Comparison of ENCODE assay signal across 15 cellular contexts in genomic region chr3:73813291-73813977, GRCh38.
A peak's percentile ranks its signal among the peaks of the same experiment; 100 is the strongest.
DNase-seq lines count a peak whose midpoint lies in the region; TF ChIP-seq lines count a peak whose summit lies in the region.
"Had no signal": no experiment of that assay in that cellular context is flagged by ENCODE, and none has a peak within 500 bp of the region (broad histone marks: within the 10 kb centered on the region; RNA-seq: fewer than 3 reads in every experiment).

No MANE protein-coding gene starts in this region.

- H3K27me3 Mint-ChIP-seq in osteocyte (ENCODE audit: unreplicated experiment) = no peaks in the 10 kb centered on the region
- H3K27me3 Mint-ChIP-seq: activated CD4-positive, alpha-beta memory T cell treated with anti-CD3 and anti-CD28 coated beads, Interleukin-2, amount 10 ng/mL, durations not matched to agents 7 days and 5 days; activated T-helper 17 cell treated with anti-CD3 and anti-CD28 coated beads, Interleukin-2, amount 50 U/mL, for 72 hours; CD4-positive, alpha-beta T cell; naive thymus-derived CD4-positive, alpha-beta T cell; stimulated activated naive CD8-positive, alpha-beta T cell treated with anti-CD3 and anti-CD28 coated beads, Interleukin-15, amount 100 ng/mL, for 72 hours had no signal

- peaks cover 3% of the 10 kb centered on the region for H3K9me3 Mint-ChIP-seq in osteocyte (ENCODE audit: unreplicated experiment)

- H3K4me3 Mint-ChIP-seq in osteocyte (ENCODE audit: unreplicated experiment) = peak overlapping the region; percentile 31
- H3K4me3 Mint-ChIP-seq: activated CD4-positive, alpha-beta memory T cell treated with anti-CD3 and anti-CD28 coated beads, Interleukin-2, amount 10 ng/mL, durations not matched to agents 7 days and 5 days; activated T-helper 17 cell treated with anti-CD3 and anti-CD28 coated beads, Interleukin-2, amount 50 U/mL, for 72 hours; CD4-positive, alpha-beta T cell; naive thymus-derived CD4-positive, alpha-beta T cell; stimulated activated naive CD8-positive, alpha-beta T cell treated with anti-CD3 and anti-CD28 coated beads, Interleukin-15, amount 100 ng/mL, for 72 hours had no signal

- H3K36me3 Mint-ChIP-seq in osteocyte (ENCODE audit: unreplicated experiment) = no peaks in the 10 kb centered on the region

- no peak for TF ChIP-seq CTCF in osteocyte (IDR thresholded peaks at IDR 0.05)

- TF ChIP-seq RAD21 in Ishikawa (IDR thresholded peaks at IDR 0.05; ENCODE audit: low read depth) = no peak

- peaks cover 15% of the 10 kb centered on the region for H3K4me1 Mint-ChIP-seq in osteocyte (ENCODE audit: unreplicated experiment)
- H3K4me1 Mint-ChIP-seq: activated CD4-positive, alpha-beta memory T cell treated with anti-CD3 and anti-CD28 coated beads, Interleukin-2, amount 10 ng/mL, durations not matched to agents 7 days and 5 days; activated T-helper 17 cell treated with anti-CD3 and anti-CD28 coated beads, Interleukin-2, amount 50 U/mL, for 72 hours; naive thymus-derived CD4-positive, alpha-beta T cell; stimulated activated naive CD8-positive, alpha-beta T cell treated with anti-CD3 and anti-CD28 coated beads, Interleukin-15, amount 100 ng/mL, for 72 hours had no signal

- DNase-seq in NCI-H69 (lab: John Stamatoyannopoulos, UW) (peak; percentile 82), fibroblast of gingiva (ENCODE audit: low read depth) (peak; percentile 58), osteocyte (ENCODE audit: extremely low spot score, unreplicated experiment) (no peak), GF-D8 (lab: John Stamatoyannopoulos, UW) (no peak)
- DNase-seq in stimulated activated CD4-positive, alpha-beta T cell treated with anti-CD3 and anti-CD28 coated beads, Interleukin-4, amount 100 ng/mL, for 1 hour = no peak
- DNase-seq in activated CD4-positive, alpha-beta T cell treated with anti-CD3 and anti-CD28 coated beads, Interleukin-2, amount 50 U/mL, for 4 hours = no peak
- DNase-seq: activated CD4-positive, alpha-beta memory T cell treated with anti-CD3 and anti-CD28 coated beads, Interleukin-2, amount 10 ng/mL, durations not matched to agents 7 days and 5 days; CD4-positive, alpha-beta T cell; EL; heart left ventricle; naive thymus-derived CD4-positive, alpha-beta T cell; SHP77 treated with DMSO at 0.1 percent for 48 hours; stimulated activated naive CD8-positive, alpha-beta T cell treated with anti-CD3 and anti-CD28 coated beads, Interleukin-15, amount 100 ng/mL, for 72 hours had no signal

- TF ChIP-seq EP300 in Ishikawa (IDR thresholded peaks at IDR 0.05; ENCODE audit: borderline replicate concordance) = no peak

- peak overlapping the region; percentile 68 for H3K27ac Mint-ChIP-seq in osteocyte (ENCODE audit: unreplicated experiment)
- H3K27ac Mint-ChIP-seq: activated CD4-positive, alpha-beta memory T cell treated with anti-CD3 and anti-CD28 coated beads, Interleukin-2, amount 10 ng/mL, durations not matched to agents 7 days and 5 days; activated T-helper 17 cell treated with anti-CD3 and anti-CD28 coated beads, Interleukin-2, amount 50 U/mL, for 72 hours; CD4-positive, alpha-beta T cell; naive thymus-derived CD4-positive, alpha-beta T cell; stimulated activated naive CD8-positive, alpha-beta T cell treated with anti-CD3 and anti-CD28 coated beads, Interleukin-15, amount 100 ng/mL, for 72 hours had no signal

TF ChIP-seq in Ishikawa, 13 proteins besides CTCF, POLR2A, EP300 and RAD21:
- 0 out of 2 replicates have a peak, but pooled peaks have one; percentile 4 for TF ChIP-seq NFIC (IDR thresholded peaks at IDR 0.05)
- TF ChIP-seq TCF12 (IDR thresholded peaks at IDR 0.05; ENCODE audit: low read depth) = no peak

Comparison
In these comparisons a context has a peak if more than half of its experiments do, and no peak if none do; other contexts are left out.
1. DNase-seq: peak in NCI-H69 (single experiment) and fibroblast of gingiva (single experiment); none in osteocyte (single experiment), stimulated activated CD4-positive, alpha-beta T cell treated with anti-CD3 and anti-CD28 coated beads, Interleukin-4, amount 100 ng/mL, for 1 hour (single experiment), activated CD4-positive, alpha-beta T cell treated with anti-CD3 and anti-CD28 coated beads, Interleukin-2, amount 50 U/mL, for 4 hours (0 of 2) and GF-D8 (single experiment).